ENCODE assay signal across 1 cellular context in genomic region chr12:101927999-101928398, GRCh38.
TF ChIP-seq lines count a peak whose summit lies in the region.

No MANE protein-coding gene starts in this region.

TF ChIP-seq in GM12878, 131 proteins besides CTCF, POLR2A, EP300 and RAD21 (continued from another document):
- TF ChIP-seq E4F1 (IDR thresholded peaks at IDR 0.05; ENCODE audit: borderline replicate concordance, partially characterized antibody), result no peak
- TF ChIP-seq E2F8 (IDR thresholded peaks at IDR 0.05; ENCODE audit: low read depth, partially characterized antibody), result no peak
- no peak for TF ChIP-seq ATF2 (IDR thresholded peaks at IDR 0.05; ENCODE audit: low read length)
- TF ChIP-seq CBX5 (IDR thresholded peaks at IDR 0.05; ENCODE audit: low read depth), result no peak
- no peak for TF ChIP-seq SREBF1 (IDR thresholded peaks at IDR 0.05; ENCODE audit: low read length)
- no peak for TF ChIP-seq ZNF24 (IDR thresholded peaks at IDR 0.05)
